ENCODE assay signal across 20 cellular contexts in genomic region chr1:219993554-219994433, GRCh38. TPM values are rescaled to one million over a fixed set of nuclear protein-coding genes. Genes with fewer than 3 reads are reported as not detected.
DNase-seq lines count a peak whose midpoint lies in the region; ATAC-seq and TF ChIP-seq lines count a peak whose summit lies in the region.
"Had no signal": no experiment of that assay in that cellular context is flagged by ENCODE, and none has a peak within 500 bp of the region (broad histone marks: within the 10 kb centered on the region; RNA-seq: fewer than 3 reads in every experiment).

No MANE protein-coding gene starts in this region.

- H3K18ac ChIP-seq in H9 (ENCODE audit: insufficient read length, low read depth, low read length), result no peak overlapping the region

- H4K20me1 ChIP-seq in H9 (ENCODE audit: control insufficient read depth, insufficient read depth, insufficient read length), result no peaks in the 10 kb centered on the region

- no peak overlapping the region for H3K14ac ChIP-seq in H9 (ENCODE audit: insufficient read depth, low read length)

- no peak overlapping the region for H3K23ac ChIP-seq in H9 (ENCODE audit: insufficient read length, low read depth, low read length)

- H3K9me3 Mint-ChIP-seq in H9, result no peaks in the 10 kb centered on the region
- no peaks in the 10 kb centered on the region for H3K9me3 Mint-ChIP-seq in type B pancreatic cell
- H3K9me3 Mint-ChIP-seq: immature natural killer cell; stimulated activated memory B cell treated with anti-CD40 and anti-IgM and Interleukin-4, amounts not matched to agents 10 μg/mL and 1 μg/mL and 100 μg/mL, for 72 hours had no signal

- in situ Hi-C loops in transverse colon (cut with MboI; ENCODE audit: low pct_ligation_motif_present in 1 of 4, low pct_unique_long_range_greater_than_20kb in 1 of 4, low sequenced_read_pairs in 3 of 4), result no loop called here

- H3K56ac ChIP-seq in H9 (ENCODE audit: insufficient read length, low read depth, low read length), result no peak overlapping the region

- intact Hi-C loops in ascending aorta (cut with DNase I), result no loop called here
- intact Hi-C loops in transverse colon (cut with DNase I; ENCODE audit: low total_unique reads), result no loop called here

- no peak overlapping the region for H3K27ac ChIP-seq in H9 (ENCODE audit: insufficient read length, low read depth, low read length)
- peak overlapping the region; percentile 35 to 57 for H3K27ac ChIP-seq in ascending aorta
- H3K27ac ChIP-seq in transverse colon, result no peak overlapping the region
- H3K27ac ChIP-seq: heart right ventricle, testis had no signal

- H3K4me1 ChIP-seq in H9 (ENCODE audit: insufficient read depth, low read length) (no peaks in the 10 kb centered on the region), ascending aorta (peaks cover 3 to 4% of the 10 kb centered on the region in 2 donors), transverse colon (peaks cover 0 to 7% (median 0%) of the 10 kb centered on the region in 4 donors)
- H3K4me1 ChIP-seq: testis had no signal

- no peak overlapping the region for H2BK15ac ChIP-seq in H9 (ENCODE audit: low read depth, low read length)

- no peak overlapping the region for H2BK12ac ChIP-seq in H9 (ENCODE audit: insufficient read length, low read depth, low read length)

- no peak overlapping the region for H2BK5ac ChIP-seq in H9 (ENCODE audit: insufficient read length, low read length)

- H2BK120ac ChIP-seq in H9 (ENCODE audit: low read depth, low read length, poor library complexity, severe bottlenecking), result no peak overlapping the region

- no peak for TF ChIP-seq EP300 in transverse colon (IDR thresholded peaks at IDR 0.05; ENCODE audit: low read depth)

- no peaks in the 10 kb centered on the region for H3K27me3 ChIP-seq in H9 (ENCODE audit: insufficient read depth, low read length)
- no peaks in the 10 kb centered on the region for H3K27me3 ChIP-seq in ascending aorta
- no peaks in the 10 kb centered on the region for H3K27me3 ChIP-seq in transverse colon
- H3K27me3 ChIP-seq: heart right ventricle, testis had no signal

- no peaks in the 10 kb centered on the region for H3K79me1 ChIP-seq in H9 (ENCODE audit: insufficient read depth, low read depth, low read length, poor library complexity, severe bottlenecking)

- no peak for ATAC-seq in HG03442 (IDR thresholded peaks at IDR 0.05; ENCODE audit: unreplicated experiment)
- ATAC-seq: heart right ventricle; stimulated activated memory B cell treated with anti-CD40 and anti-IgM and Interleukin-4, amounts not matched to agents 10 μg/mL and 1 μg/mL and 100 μg/mL, for 72 hours had no signal

- H3K36me3 ChIP-seq in ascending aorta (peaks cover 10 to 26% of the 10 kb centered on the region in 2 donors), transverse colon (peaks cover 0 to 21% (median 9%) of the 10 kb centered on the region in 4 donors)

- no peak overlapping the region for H3T11ph ChIP-seq in H9 (ENCODE audit: low read length)

- H3K27ac Mint-ChIP-seq in H9 (peak overlapping the region in 2 of 3 experiments; percentile 32 to 35; a peak in 1 of 7 replicates), type B pancreatic cell (no peak overlapping the region)

- H2AFZ ChIP-seq in H9 (ENCODE audit: low read length), result no peak overlapping the region

- H4K91ac ChIP-seq in H9 (ENCODE audit: insufficient read length, low read depth, low read length), result no peak overlapping the region

- no peak overlapping the region for H3K4ac ChIP-seq in H9 (ENCODE audit: low read depth, low read length)

- TF ChIP-seq POLR2A in transverse colon (IDR thresholded peaks at IDR 0.05), result no peak

- no peak overlapping the region for H4K8ac ChIP-seq in H9 (replicated peaks; ENCODE audit: insufficient read length, low read depth, low read length)

- H4K5ac ChIP-seq in H9 (ENCODE audit: insufficient read length, low read depth, low read length), result no peak overlapping the region

- no peak overlapping the region for H3K9ac ChIP-seq in H9 (ENCODE audit: extremely low read depth, insufficient read length, low read length)

- H3K23me2 ChIP-seq in H9 (ENCODE audit: insufficient read length, low read depth, low read length, poor library complexity, severe bottlenecking), result no peaks in the 10 kb centered on the region

- DNase-seq in H9 (no peak), ascending aorta (ENCODE audit: low spot score in 2 of 2) (no peak), iris pigment epithelial cell (ENCODE audit: low read depth) (peak; percentile 19), type B pancreatic cell (ENCODE audit: extremely low spot score, unreplicated experiment) (no peak), transverse colon (no peak), T-helper 2 cell (no peak)
- DNase-seq: activated CD4-positive, alpha-beta T cell treated with anti-CD3 and anti-CD28 coated beads, Interleukin-2, amount 50 U/mL, for 1 hour; activated CD8-positive, alpha-beta memory T cell treated with anti-CD3 and anti-CD28 coated beads, Interleukin-2, amount 50 U/mL, for 48 hours; activated gamma-delta T cell; amygdala; effector memory CD4-positive, alpha-beta T cell; HCEC 1CT; heart right ventricle; immature natural killer cell; NCI-H1092; NCI-H2081; NCI-H510A; testis had no signal

- H3K4me1 Mint-ChIP-seq in H9, result no peaks in the 10 kb centered on the region
- peaks cover 6% of the 10 kb centered on the region for H3K4me1 Mint-ChIP-seq in type B pancreatic cell (ENCODE audit: unreplicated experiment)
- H3K4me1 Mint-ChIP-seq: immature natural killer cell had no signal

- no peaks in the 10 kb centered on the region for H3K27me3 Mint-ChIP-seq in H9 (ENCODE audit: low read depth)
- H3K27me3 Mint-ChIP-seq in type B pancreatic cell, result no peaks in the 10 kb centered on the region
- H3K27me3 Mint-ChIP-seq: stimulated activated memory B cell treated with anti-CD40 and anti-IgM and Interleukin-4, amounts not matched to agents 10 μg/mL and 1 μg/mL and 100 μg/mL, for 72 hours had no signal

- H3K9me3 ChIP-seq in H9 (ENCODE audit: control insufficient read depth, low read depth, low read length) (no peaks in the 10 kb centered on the region), ascending aorta (no peaks in the 10 kb centered on the region), transverse colon (no peaks in the 10 kb centered on the region)
- H3K9me3 ChIP-seq: heart right ventricle, testis had no signal

- no peak for TF ChIP-seq CTCF in H9 (conservative IDR thresholded peaks at IDR 0.05)
- TF ChIP-seq CTCF in ascending aorta (IDR thresholded peaks at IDR 0.05), result no peak
- TF ChIP-seq CTCF in type B pancreatic cell (conservative IDR thresholded peaks at IDR 0.05), result no peak
- no peak for TF ChIP-seq CTCF in transverse colon (IDR thresholded peaks at IDR 0.05)

- H3K4me3 ChIP-seq in ascending aorta (peak overlapping the region; percentile 7 to 44), transverse colon (no peak overlapping the region)
- H3K4me3 ChIP-seq: heart right ventricle, testis had no signal

- no CpG with 5 or more reads among the region's 9 CpGs for WGBS in H9 (ENCODE audit: extremely low coverage, insufficient read length, low lambda C conversion rate)
- WGBS in transverse colon (ENCODE audit: low coverage in 1 of 2), 2 donors, result 87% methylated on average over 9 of the region's 9 CpGs

- H3K4me3 Mint-ChIP-seq in H9 (no peak overlapping the region), type B pancreatic cell (peak overlapping the region; percentile 46)
- H3K4me3 Mint-ChIP-seq: immature natural killer cell; stimulated activated memory B cell treated with anti-CD40 and anti-IgM and Interleukin-4, amounts not matched to agents 10 μg/mL and 1 μg/mL and 100 μg/mL, for 72 hours had no signal

- no peak overlapping the region for H2BK20ac ChIP-seq in H9 (ENCODE audit: low read depth, low read length, poor library complexity, severe bottlenecking)

- H3K4me2 ChIP-seq in H9 (ENCODE audit: insufficient read depth, insufficient read length, low read length), result no peak overlapping the region

- peaks cover 6 to 45% (median 28%) of the 10 kb centered on the region in 3 experiments; a peak in 6 of 7 replicates for H3K36me3 Mint-ChIP-seq in H9 (ENCODE audit: insufficient read depth in 1 of 3, low read depth in 3 of 3)
- peaks cover 26% of the 10 kb centered on the region for H3K36me3 Mint-ChIP-seq in type B pancreatic cell

- H3K79me2 ChIP-seq in H9 (ENCODE audit: insufficient read depth, low read length), result no peaks in the 10 kb centered on the region

- H2AK5ac ChIP-seq in H9 (ENCODE audit: insufficient read length, low read length), result no peak overlapping the region

RNA-seq across cellular contexts. Expression of gene EPRS1, which starts 52.5 kb away (rescaled TPM):
- total RNA-seq in H9 (2021) (121 and 128 TPM in 2 replicates), ascending aorta (16.0 TPM), type B pancreatic cell (ENCODE audit: low replicate concordance) (99.6 and 116 TPM in 2 replicates), transverse colon (10 to 100 TPM; 17.2 to 65.9 (median 25.4) TPM)

Comparison
In these comparisons a context has a peak if more than half of its experiments do, and no peak if none do; other contexts are left out.
1. H3K27ac ChIP-seq: peak in ascending aorta (2 of 2); none in H9 (single experiment) and transverse colon (0 of 4).
2. H3K4me3 ChIP-seq: peak in ascending aorta (2 of 2); none in transverse colon (0 of 4).